17 cellular contexts compared by ENCODE assay signal in the genomic region with DNA sequence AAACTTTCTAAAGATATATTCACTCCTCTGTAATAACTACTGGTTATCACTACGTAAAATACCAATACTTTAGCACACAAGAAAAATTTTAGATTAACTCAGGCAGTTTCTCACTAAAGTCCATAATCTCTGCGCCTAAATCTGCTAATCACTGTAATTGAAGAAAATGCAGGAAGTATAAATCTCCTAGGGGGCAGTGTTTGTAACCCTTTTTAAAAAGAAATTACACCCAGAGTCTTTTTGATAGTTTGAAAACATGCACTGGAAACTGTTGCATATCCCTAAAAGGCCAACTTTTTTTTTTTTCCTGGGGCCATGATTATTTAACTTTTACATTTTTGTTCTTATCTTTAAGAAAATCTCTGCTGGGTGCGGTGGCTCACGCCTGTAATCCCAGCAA.
DNase-seq lines count a peak whose midpoint lies in the region; ATAC-seq and TF ChIP-seq lines count a peak whose summit lies in the region.
"Had no signal": no experiment of that assay in that cellular context is flagged by ENCODE, and none has a peak within 500 bp of the region (broad histone marks: within the 10 kb centered on the region; RNA-seq: fewer than 3 reads in every experiment).

No MANE protein-coding gene starts in this region.

- H3K14ac ChIP-seq in H9 (ENCODE audit: insufficient read depth, low read length) (no peak overlapping the region), mesenchymal stem cell (ENCODE audit: low read length in 2 of 2) (no peak overlapping the region)

- H2BK5ac ChIP-seq in H9 (ENCODE audit: insufficient read length, low read length) (no peak overlapping the region), mesenchymal stem cell (ENCODE audit: low read depth, low read length, poor library complexity, severe bottlenecking) (no peak overlapping the region)

- intact Hi-C loops in right lobe of liver (cut with DNase I): loop anchor here in 1 of 2 donors (2.0 kb wide), 1 partner anchor 84 kb away; no protein-coding TSS in a partner anchor
- intact Hi-C loops in sigmoid colon (cut with DNase I): no loop called here

- no peak overlapping the region for H3K27ac Mint-ChIP-seq in H9
- H3K27ac Mint-ChIP-seq: CD8-positive, alpha-beta memory T cell; natural killer cell treated with Interleukin-12 subunit alpha and Interleukin-12 subunit beta and Interleukin-15 and Interleukin-18, amount 100 ng/mL, for 72 hours had no signal

- no peak for TF ChIP-seq EP300 in sigmoid colon (IDR thresholded peaks at IDR 0.05)

- H3K79me1 ChIP-seq in H9 (ENCODE audit: insufficient read depth, low read depth, low read length, poor library complexity, severe bottlenecking) (no peaks in the 10 kb centered on the region), mesenchymal stem cell (replicated peaks; ENCODE audit: low read length, poor library complexity, severe bottlenecking) (no peaks in the 10 kb centered on the region)

- no CpG with 5 or more reads among the region's 4 CpGs for WGBS in H9 (ENCODE audit: extremely low coverage, insufficient read length, low lambda C conversion rate)
- 70% methylated on average over 4 of the region's 4 CpGs for WGBS in right lobe of liver (ENCODE audit: insufficient coverage, low coverage, low lambda C conversion rate, missing lambda C conversion rate)
- 96% methylated on average over 3 of the region's 4 CpGs for WGBS in mesenchymal stem cell
- WGBS in sigmoid colon, 2 donors: 80 to 90% methylated on average over 4 of the region's 4 CpGs

- no peak overlapping the region for H2AFZ ChIP-seq in H9 (ENCODE audit: low read length)
- no peak overlapping the region for H2AFZ ChIP-seq in mesenchymal stem cell (ENCODE audit: low read depth, low read length)

- H2BK15ac ChIP-seq in H9 (ENCODE audit: low read depth, low read length) (no peak overlapping the region), mesenchymal stem cell (ENCODE audit: low read depth, poor library complexity, severe bottlenecking) (no peak overlapping the region)

- H3K18ac ChIP-seq in H9 (ENCODE audit: insufficient read length, low read depth, low read length): no peak overlapping the region
- H3K18ac ChIP-seq in mesenchymal stem cell (ENCODE audit: low read depth in 1 of 2, low read length in 2 of 2): no peak overlapping the region

- H3K56ac ChIP-seq in H9 (ENCODE audit: insufficient read length, low read depth, low read length): no peak overlapping the region

- H4K91ac ChIP-seq in H9 (ENCODE audit: insufficient read length, low read depth, low read length) (no peak overlapping the region), mesenchymal stem cell (ENCODE audit: low read length) (no peak overlapping the region)

- H2BK12ac ChIP-seq in H9 (ENCODE audit: insufficient read length, low read depth, low read length) (no peak overlapping the region), mesenchymal stem cell (ENCODE audit: low read length in 2 of 2) (no peak overlapping the region)

- TF ChIP-seq POLR2A in right lobe of liver (IDR thresholded peaks at IDR 0.05) (no peak), sigmoid colon (IDR thresholded peaks at IDR 0.05) (no peak)

- H3K27me3 Mint-ChIP-seq in H9 (ENCODE audit: low read depth): no peaks in the 10 kb centered on the region; the same call in 1 of the 2 replicates
- H3K27me3 Mint-ChIP-seq: natural killer cell treated with Interleukin-12 subunit alpha and Interleukin-12 subunit beta and Interleukin-15 and Interleukin-18, amount 100 ng/mL, for 72 hours had no signal

- H2BK20ac ChIP-seq in H9 (ENCODE audit: low read depth, low read length, poor library complexity, severe bottlenecking): no peak overlapping the region

- no peak overlapping the region for H3K23ac ChIP-seq in H9 (ENCODE audit: insufficient read length, low read depth, low read length)
- no peak overlapping the region for H3K23ac ChIP-seq in mesenchymal stem cell (ENCODE audit: low read length in 2 of 2)

- no peaks in the 10 kb centered on the region for H3K9me3 Mint-ChIP-seq in H9
- H3K9me3 Mint-ChIP-seq: natural killer cell treated with Interleukin-12 subunit alpha and Interleukin-12 subunit beta and Interleukin-15 and Interleukin-18, amount 100 ng/mL, for 72 hours had no signal

- H3K36me3 ChIP-seq in RWPE2 (ENCODE audit: low read depth) (no peaks in the 10 kb centered on the region; the same call in 1 of the 2 replicates), right lobe of liver (no peaks in the 10 kb centered on the region), mesenchymal stem cell (ENCODE audit: control insufficient read depth in 1 of 2, insufficient read depth in 2 of 2, low read depth in 1 of 2, low read length in 2 of 2) (no peaks in the 10 kb centered on the region), sigmoid colon (no peaks in the 10 kb centered on the region)
- H3K36me3 ChIP-seq: adrenal gland, suprapubic skin had no signal

- no peaks in the 10 kb centered on the region for H3K23me2 ChIP-seq in H9 (ENCODE audit: insufficient read length, low read depth, low read length, poor library complexity, severe bottlenecking)

- H3K36me3 Mint-ChIP-seq in H9 (ENCODE audit: insufficient read depth in 1 of 3, low read depth in 3 of 3): peaks cover 0 to 2% (median 0%) of the 10 kb centered on the region in 3 experiments; a peak in 2 of 7 replicates
- H3K36me3 Mint-ChIP-seq: CD8-positive, alpha-beta memory T cell; natural killer cell treated with Interleukin-12 subunit alpha and Interleukin-12 subunit beta and Interleukin-15 and Interleukin-18, amount 100 ng/mL, for 72 hours had no signal

- H3K27ac ChIP-seq in H9 (ENCODE audit: insufficient read length, low read depth, low read length) (no peak overlapping the region), RWPE2 (ENCODE audit: poor library complexity, severe bottlenecking) (no peak overlapping the region), right lobe of liver (no peak overlapping the region), mesenchymal stem cell (ENCODE audit: low read length, poor library complexity, severe bottlenecking) (no peak overlapping the region), sigmoid colon (no peak overlapping the region)
- H3K27ac ChIP-seq: adrenal gland, skin epidermis, suprapubic skin had no signal

- H4K8ac ChIP-seq in H9 (replicated peaks; ENCODE audit: insufficient read length, low read depth, low read length) (no peak overlapping the region), mesenchymal stem cell (ENCODE audit: low read length) (no peak overlapping the region)

- no peaks in the 10 kb centered on the region for H4K20me1 ChIP-seq in H9 (ENCODE audit: control insufficient read depth, insufficient read depth, insufficient read length)

- H3T11ph ChIP-seq in H9 (ENCODE audit: low read length): no peak overlapping the region

- H2AK5ac ChIP-seq in H9 (ENCODE audit: insufficient read length, low read length) (no peak overlapping the region), mesenchymal stem cell (ENCODE audit: low read length, severe bottlenecking) (no peak overlapping the region)

- no peak overlapping the region for H3K4ac ChIP-seq in H9 (ENCODE audit: low read depth, low read length)
- no peak overlapping the region for H3K4ac ChIP-seq in mesenchymal stem cell (ENCODE audit: low read depth in 1 of 2, low read length in 2 of 2)

- H3K4me1 ChIP-seq in H9 (ENCODE audit: insufficient read depth, low read length) (no peaks in the 10 kb centered on the region), RWPE2 (ENCODE audit: insufficient read depth, poor library complexity, severe bottlenecking) (peaks cover 8% of the 10 kb centered on the region), right lobe of liver (no peaks in the 10 kb centered on the region), mesenchymal stem cell (ENCODE audit: control insufficient read depth, insufficient read depth, low read depth, low read length) (peaks cover 2% of the 10 kb centered on the region), sigmoid colon (peaks cover 0 to 17% (median 14%) of the 10 kb centered on the region in 4 donors)
- H3K4me1 ChIP-seq: adrenal gland had no signal

- no peak overlapping the region for H3K4me3 Mint-ChIP-seq in H9
- H3K4me3 Mint-ChIP-seq: CD8-positive, alpha-beta memory T cell; natural killer cell treated with Interleukin-12 subunit alpha and Interleukin-12 subunit beta and Interleukin-15 and Interleukin-18, amount 100 ng/mL, for 72 hours had no signal

- H4K5ac ChIP-seq in H9 (ENCODE audit: insufficient read length, low read depth, low read length): no peak overlapping the region

- H3K4me2 ChIP-seq in H9 (ENCODE audit: insufficient read depth, insufficient read length, low read length): no peak overlapping the region
- H3K4me2 ChIP-seq in mesenchymal stem cell (ENCODE audit: low read length, poor library complexity, severe bottlenecking): no peak overlapping the region

- H3K9me3 ChIP-seq in H9 (ENCODE audit: control insufficient read depth, low read depth, low read length) (no peaks in the 10 kb centered on the region), RWPE2 (ENCODE audit: severe bottlenecking) (no peaks in the 10 kb centered on the region), right lobe of liver (no peaks in the 10 kb centered on the region), mesenchymal stem cell (ENCODE audit: control insufficient read depth, low read length) (peaks cover 1% of the 10 kb centered on the region), sigmoid colon (no peaks in the 10 kb centered on the region)
- H3K9me3 ChIP-seq: adrenal gland, suprapubic skin had no signal

- H2BK120ac ChIP-seq in H9 (ENCODE audit: low read depth, low read length, poor library complexity, severe bottlenecking) (no peak overlapping the region), mesenchymal stem cell (ENCODE audit: low read depth, low read length) (no peak overlapping the region)

- no peak overlapping the region for H3K9ac ChIP-seq in H9 (ENCODE audit: extremely low read depth, insufficient read length, low read length)
- no peak overlapping the region for H3K9ac ChIP-seq in mesenchymal stem cell (ENCODE audit: low read length)

- ATAC-seq in RWPE2 (ENCODE audit: low read depth) (no peak), right lobe of liver (peak; percentile 38 to 67 (median 62)), GM21529 (IDR thresholded peaks at IDR 0.05; ENCODE audit: unreplicated experiment) (no peak)
- ATAC-seq: natural killer cell treated with Interleukin-12 subunit alpha and Interleukin-12 subunit beta and Interleukin-15 and Interleukin-18, amount 100 ng/mL, for 72 hours had no signal

- H3K79me2 ChIP-seq in H9 (ENCODE audit: insufficient read depth, low read length): no peaks in the 10 kb centered on the region

- DNase-seq in AG09319 (ENCODE audit: extremely low read depth, low read depth) (no peak), H9 (no peak), RWPE2 (ENCODE audit: low spot score) (no peak), right lobe of liver (no peak), mesenchymal stem cell (no peak), ecto neural progenitor cell (ENCODE audit: low spot score) (no peak), sigmoid colon (no peak)
- DNase-seq: activated T-cell treated with anti-CD3 and anti-CD28 coated beads for 4 hours; adrenal gland; CD8-positive, alpha-beta memory T cell; dorsolateral prefrontal cortex; left colon; NCI-H2029 had no signal

- peaks cover 8 to 19% of the 10 kb centered on the region in 2 experiments for H3K4me1 Mint-ChIP-seq in H9
- H3K4me1 Mint-ChIP-seq: CD8-positive, alpha-beta memory T cell had no signal

- H3K4me3 ChIP-seq in RWPE2 (ENCODE audit: severe bottlenecking): no peak overlapping the region
- no peak overlapping the region for H3K4me3 ChIP-seq in right lobe of liver
- H3K4me3 ChIP-seq in mesenchymal stem cell (ENCODE audit: insufficient read depth in 1 of 2, low read depth in 1 of 2, low read length in 2 of 2): no peak overlapping the region
- H3K4me3 ChIP-seq in sigmoid colon: no peak overlapping the region
- H3K4me3 ChIP-seq: adrenal gland, dorsolateral prefrontal cortex, skin epidermis, suprapubic skin had no signal

- H3K27me3 ChIP-seq in H9 (ENCODE audit: insufficient read depth, low read length): no peaks in the 10 kb centered on the region
- no peaks in the 10 kb centered on the region for H3K27me3 ChIP-seq in RWPE2 (ENCODE audit: insufficient read depth, poor library complexity, severe bottlenecking)
- no peaks in the 10 kb centered on the region for H3K27me3 ChIP-seq in right lobe of liver
- H3K27me3 ChIP-seq in mesenchymal stem cell (ENCODE audit: control insufficient read depth in 1 of 2, insufficient read depth in 1 of 2, low read length in 2 of 2): peaks cover 0 to 3% of the 10 kb centered on the region in 2 experiments
- H3K27me3 ChIP-seq in sigmoid colon: no peaks in the 10 kb centered on the region
- H3K27me3 ChIP-seq: adrenal gland, dorsolateral prefrontal cortex, suprapubic skin had no signal

- peak; percentile 5 for TF ChIP-seq CTCF in AG09319 (IDR thresholded peaks at IDR 0.05; ENCODE audit: low read depth, low read length)
- TF ChIP-seq CTCF in H9 (conservative IDR thresholded peaks at IDR 0.05): peak; percentile 49
- TF ChIP-seq CTCF in RWPE2 (IDR thresholded peaks at IDR 0.05; ENCODE audit: poor library complexity, severe bottlenecking): peak; percentile 29
- TF ChIP-seq CTCF in right lobe of liver (IDR thresholded peaks at IDR 0.05): peak; percentile 22 to 48 (median 34)
- TF ChIP-seq CTCF in sigmoid colon (IDR thresholded peaks at IDR 0.05): no peak

Comparison
In these comparisons a context has a peak if more than half of its experiments do, and no peak if none do; other contexts are left out.
1. CTCF ChIP-seq: peak in AG09319 (single experiment), H9 (single experiment), RWPE2 (single experiment) and right lobe of liver (4 of 4); none in sigmoid colon (0 of 4).
2. ATAC-seq: peak in right lobe of liver (4 of 4); none in RWPE2 (single experiment) and GM21529 (single experiment).